ENCODE assay signal across 19 cellular contexts in genomic region chr2:147863835-147864234, GRCh38. TPM values are rescaled to one million over a fixed set of nuclear protein-coding genes. Genes with fewer than 3 reads are reported as not detected.
A peak's percentile ranks its signal among the peaks of the same experiment; 100 is the strongest.
DNase-seq lines count a peak whose midpoint lies in the region; ATAC-seq and TF ChIP-seq lines count a peak whose summit lies in the region.
"Had no signal": no experiment of that assay in that cellular context is flagged by ENCODE, and none has a peak within 500 bp of the region (broad histone marks: within the 10 kb centered on the region; RNA-seq: fewer than 3 reads in every experiment).

No MANE protein-coding gene starts in this region.

- H3K9me3 ChIP-seq in psoas muscle: no peaks in the 10 kb centered on the region

- WGBS in psoas muscle, 3 donors: 90 to 91% (median 90%) methylated on average over 1 of the region's 1 CpG

- intact Hi-C loops in psoas muscle (cut with DNase I): no loop called here

- H3K27me3 ChIP-seq in psoas muscle (ENCODE audit: insufficient read depth in 3 of 3, low read length in 2 of 3): no peaks in the 10 kb centered on the region

- no peak overlapping the region for H3K27ac ChIP-seq in psoas muscle
- H3K27ac ChIP-seq: HL-60, RWPE1 had no signal

- DNase-seq in stimulated activated naive CD8-positive, alpha-beta T cell treated with anti-CD3 and anti-CD28 coated beads, Interleukin-15, amount 100 ng/mL, for 72 hours: no peak
- no peak for DNase-seq in stimulated activated naive CD8-positive, alpha-beta T cell treated with anti-CD3 and anti-CD28 coated beads, Interleukin-15, Interleukin-2, amounts not matched to agents 100 U/mL and 50 U/mL, for 24 hours
- DNase-seq in astrocyte of the spinal cord (ENCODE audit: low read depth, low spot score) (peak; percentile 17), iris pigment epithelial cell (ENCODE audit: low read depth) (peak; percentile 31), AG20443 (ENCODE audit: low spot score) (no peak), psoas muscle (no peak), AML-193 (lab: John Stamatoyannopoulos, UW) (no peak)
- no peak for DNase-seq in activated naive CD4-positive, alpha-beta T cell treated with Interleukin-2 at 50 U/mL for 16 hours
- DNase-seq: C1 segment of cervical spinal cord, EL, Kasumi-1, NCI-H1105 treated with DMSO at 0.1 percent for 48 hours, NCI-H187, NCI-H446, OCI-M1 had no signal

- H3K4me3 Mint-ChIP-seq in stimulated activated naive CD8-positive, alpha-beta T cell treated with anti-CD3 and anti-CD28 coated beads, Interleukin-15, amount 100 ng/mL, for 72 hours: no peak overlapping the region
- H3K4me3 Mint-ChIP-seq: IgD-negative memory B cell had no signal

- in situ Hi-C loops in astrocyte of the spinal cord (cut with HindIII; ENCODE audit: low sequenced_read_pairs): no loop called here

- peaks cover 52% of the 10 kb centered on the region for H3K4me1 ChIP-seq in psoas muscle

- H3K4me1 Mint-ChIP-seq in stimulated activated naive CD8-positive, alpha-beta T cell treated with anti-CD3 and anti-CD28 coated beads, Interleukin-15, amount 100 ng/mL, for 72 hours: peaks cover 6% of the 10 kb centered on the region

- H3K9me3 Mint-ChIP-seq in stimulated activated naive CD8-positive, alpha-beta T cell treated with anti-CD3 and anti-CD28 coated beads, Interleukin-15, amount 100 ng/mL, for 72 hours: no peaks in the 10 kb centered on the region
- H3K9me3 Mint-ChIP-seq: IgD-negative memory B cell had no signal

- no peaks in the 10 kb centered on the region for H3K27me3 Mint-ChIP-seq in stimulated activated naive CD8-positive, alpha-beta T cell treated with anti-CD3 and anti-CD28 coated beads, Interleukin-15, amount 100 ng/mL, for 72 hours

- no peaks in the 10 kb centered on the region for H3K36me3 ChIP-seq in psoas muscle (ENCODE audit: insufficient read depth in 1 of 2, low read depth in 1 of 2)

- no peak overlapping the region for H3K27ac Mint-ChIP-seq in stimulated activated naive CD8-positive, alpha-beta T cell treated with anti-CD3 and anti-CD28 coated beads, Interleukin-15, amount 100 ng/mL, for 72 hours
- H3K27ac Mint-ChIP-seq: IgD-negative memory B cell had no signal

- H3K4me3 ChIP-seq in astrocyte of the spinal cord (ENCODE audit: low read depth, low read length) (no peak overlapping the region), psoas muscle (no peak overlapping the region)

- TF ChIP-seq CTCF in astrocyte of the spinal cord (IDR thresholded peaks at IDR 0.05; ENCODE audit: low read depth, low read length) (no peak), psoas muscle (IDR thresholded peaks at IDR 0.05) (no peak)

- ATAC-seq in stimulated activated naive CD8-positive, alpha-beta T cell treated with anti-CD3 and anti-CD28 coated beads, Interleukin-15, amount 100 ng/mL, for 72 hours: peak; percentile 64
- ATAC-seq in stimulated activated naive CD8-positive, alpha-beta T cell treated with anti-CD3 and anti-CD28 coated beads, Interleukin-15, Interleukin-2, amounts not matched to agents 100 U/mL and 50 U/mL, for 24 hours: no peak
- ATAC-seq in psoas muscle: no peak
- ATAC-seq: HCT116 had no signal

RNA-seq across cellular contexts. Expression of gene ACVR2A, which starts 19.0 kb away (rescaled TPM):
- total RNA-seq in psoas muscle: 10 to 100 TPM in 2 of 4 donors, 1 to 10 TPM in 2; 8.3 to 12.3 (median 10.5) TPM
- polyA plus RNA-seq in psoas muscle: 1 to 10 TPM; 3.0 to 5.1 (median 4.5) TPM

Comparison
In these comparisons a context has a peak if more than half of its experiments do, and no peak if none do; other contexts are left out.
1. DNase-seq: peak in astrocyte of the spinal cord (single experiment) and iris pigment epithelial cell (single experiment); none in stimulated activated naive CD8-positive, alpha-beta T cell treated with anti-CD3 and anti-CD28 coated beads, Interleukin-15, amount 100 ng/mL, for 72 hours (0 of 2), stimulated activated naive CD8-positive, alpha-beta T cell treated with anti-CD3 and anti-CD28 coated beads, Interleukin-15, Interleukin-2, amounts not matched to agents 100 U/mL and 50 U/mL, for 24 hours (single experiment), AG20443 (single experiment), psoas muscle (0 of 2), AML-193 (0 of 2) and activated naive CD4-positive, alpha-beta T cell treated with Interleukin-2 at 50 U/mL for 16 hours (single experiment).